Comparison of ENCODE assay signal across 8 cellular contexts in the genomic region with DNA sequence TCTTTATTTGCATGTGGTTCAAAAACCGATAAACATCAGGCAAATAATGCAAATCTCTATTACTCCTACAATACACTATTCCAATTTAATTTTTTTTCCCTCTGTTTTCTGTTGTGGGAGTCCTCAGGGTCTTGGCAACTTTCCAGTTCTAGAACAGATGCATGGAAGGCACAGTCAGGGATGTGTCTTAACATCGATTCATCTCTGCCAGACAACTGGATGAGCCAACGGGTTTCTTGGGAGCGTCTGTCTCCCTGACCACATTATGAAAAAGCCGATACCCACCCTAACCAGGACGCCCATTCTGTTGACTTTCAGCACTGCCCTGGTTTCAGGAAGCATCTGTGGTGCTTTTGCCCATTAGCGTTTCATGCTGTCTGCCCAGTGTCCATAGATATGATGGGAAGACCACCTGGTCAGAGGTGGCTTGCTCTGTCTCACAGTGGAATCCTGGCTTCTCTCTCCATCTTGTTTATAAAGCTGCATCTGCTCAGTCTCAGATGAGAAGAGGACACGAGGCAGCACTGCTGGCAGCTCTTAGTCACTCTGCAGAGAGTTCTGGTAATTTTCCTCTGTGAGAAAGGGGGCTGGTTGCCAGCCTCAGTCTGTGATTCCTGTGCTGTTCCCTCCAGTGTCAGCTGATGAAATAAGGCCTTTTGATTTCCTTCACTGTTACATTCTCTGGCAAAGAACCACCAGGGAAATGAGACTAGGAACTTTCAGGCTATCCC. TPM values are rescaled to one million over a fixed set of nuclear protein-coding genes. Genes with fewer than 3 reads are reported as not detected.
DNase-seq lines count a peak whose midpoint lies in the region; ATAC-seq and TF ChIP-seq lines count a peak whose summit lies in the region.

No MANE protein-coding gene starts in this region.

- no peaks in the 10 kb centered on the region for H3K79me2 ChIP-seq in hepatocyte

- DNase-seq in GM04503 (ENCODE audit: low read depth) (peak; percentile 94), astrocyte of the hippocampus (ENCODE audit: low read depth, low spot score) (peak; percentile 91), hepatocyte (ENCODE audit: low spot score) (peak; percentile 80), skeletal muscle cell (ENCODE audit: low read depth) (peak; percentile 97), RPMI8226 (no peak), NCI-H2029 (lab: John Stamatoyannopoulos, UW) (no peak), HAP-1 (ENCODE audit: low spot score in 2 of 2) (no peak)

- H4K20me1 ChIP-seq in hepatocyte (ENCODE audit: insufficient read depth, poor library complexity, severe bottlenecking) = no peaks in the 10 kb centered on the region

- no peak for TF ChIP-seq CTCF in hepatocyte (IDR thresholded peaks at IDR 0.05; ENCODE audit: poor library complexity)

- H3K27me3 ChIP-seq in hepatocyte = no peaks in the 10 kb centered on the region
- H3K27me3 ChIP-seq in HAP-1 (ENCODE audit: low read depth) = peaks cover 2% of the 10 kb centered on the region; the same call in 1 of the 2 replicates

- in situ Hi-C loops in HAP-1 (cut with MboI; ENCODE audit: low sequenced_read_pairs) = no loop called here

- peak overlapping the region; percentile 30 for H3K4me2 ChIP-seq in hepatocyte

- H3K4me3 ChIP-seq in hepatocyte (no peak overlapping the region), skeletal muscle cell (ENCODE audit: low read depth, low read length) (peak overlapping the region; percentile 15), HAP-1 (no peak overlapping the region)

- no peaks in the 10 kb centered on the region for H3K36me3 ChIP-seq in hepatocyte (replicated peaks; ENCODE audit: insufficient read depth, low read depth)
- H3K36me3 ChIP-seq in HAP-1 (replicated peaks) = no peaks in the 10 kb centered on the region

- 70% methylated on average over 8 of the region's 8 CpGs for WGBS in hepatocyte (ENCODE audit: low lambda C conversion rate, missing lambda C conversion rate)

- H3K9me2 ChIP-seq in hepatocyte (replicated peaks; ENCODE audit: insufficient read depth) = no peaks in the 10 kb centered on the region

- no peak for ATAC-seq in HG03175 (IDR thresholded peaks at IDR 0.05; ENCODE audit: unreplicated experiment)

- H2AFZ ChIP-seq in hepatocyte = no peak overlapping the region

- H3K9me3 ChIP-seq in hepatocyte (ENCODE audit: low read depth) = no peaks in the 10 kb centered on the region
- no peaks in the 10 kb centered on the region for H3K9me3 ChIP-seq in HAP-1

- peaks cover 14% of the 10 kb centered on the region for H3K4me1 ChIP-seq in hepatocyte (ENCODE audit: insufficient read depth)
- no peaks in the 10 kb centered on the region for H3K4me1 ChIP-seq in HAP-1

- peak overlapping the region; percentile 83 for H3K27ac ChIP-seq in hepatocyte

RNA-seq across cellular contexts. Expression of gene KCNE4, which starts 57.9 kb away (rescaled TPM):
- total RNA-seq in hepatocyte = 51.0 and 54.6 TPM in 2 replicates
- polyA plus RNA-seq in hepatocyte = 47.1 and 51.4 TPM in 2 replicates

Comparison
In these comparisons a context has a peak if more than half of its experiments do, and no peak if none do; other contexts are left out.
1. DNase-seq: peak in GM04503 (single experiment), astrocyte of the hippocampus (single experiment), hepatocyte (single experiment) and skeletal muscle cell (single experiment); none in RPMI8226 (single experiment), NCI-H2029 (single experiment) and HAP-1 (0 of 2).